ENCODE assay signal across 9 cellular contexts in genomic region chr19:3698386-3698950, GRCh38. TPM values are rescaled to one million over a fixed set of nuclear protein-coding genes. Genes with fewer than 3 reads are reported as not detected.
DNase-seq lines count a peak whose midpoint lies in the region; ATAC-seq and TF ChIP-seq lines count a peak whose summit lies in the region.
"Had no signal": no experiment of that assay in that cellular context is flagged by ENCODE, and none has a peak within 500 bp of the region (broad histone marks: within the 10 kb centered on the region; RNA-seq: fewer than 3 reads in every experiment).

No MANE protein-coding gene starts in this region.

- TF ChIP-seq RAD21 in SK-N-SH (IDR thresholded peaks at IDR 0.05; ENCODE audit: low read length): no peak

- peak overlapping the region; percentile 57; the same call in 1 of the 2 replicates for H3K4me2 ChIP-seq in SK-N-SH

- no peak for TF ChIP-seq CTCF in SK-N-SH (IDR thresholded peaks at IDR 0.05)

- DNase-seq in T-helper 1 cell (no peak), SK-N-SH (peak; percentile 49), fibroblast of peridontal ligament (ENCODE audit: extremely low read depth) (peak; percentile 21), cerebellum (ENCODE audit: low spot score) (no peak), NCI-H345 (lab: John Stamatoyannopoulos, UW) (no peak)
- no peak for DNase-seq in stimulated activated effector memory CD8-positive, alpha-beta T cell treated with anti-CD3 and anti-CD28 coated beads, Interleukin-12 subunit alpha, Interleukin-12 subunit beta, amount 100 ng/mL, for 72 hours (ENCODE audit: low spot score in 2 of 2)
- DNase-seq: central memory CD4-positive, alpha-beta T cell had no signal

- no peaks in the 10 kb centered on the region for H3K36me3 Mint-ChIP-seq in T-helper 1 cell treated with Interleukin-12 subunit alpha and Interleukin-12 subunit beta and Interleukin-4 antibody, amounts not matched to agents 30 μg/mL and 1 μg/mL, for 36 hours (ENCODE audit: low read depth)
- H3K36me3 Mint-ChIP-seq in stimulated activated effector memory CD8-positive, alpha-beta T cell treated with anti-CD3 and anti-CD28 coated beads, Interleukin-12 subunit alpha, Interleukin-12 subunit beta, amount 100 ng/mL, for 72 hours: peaks cover 38% of the 10 kb centered on the region

- H3K9ac ChIP-seq in SK-N-SH: no peak overlapping the region

- peak overlapping the region in 1 of 2 experiments; percentile 64; a peak in 2 of 4 replicates for H3K27ac ChIP-seq in SK-N-SH (ENCODE audit: low read depth in 2 of 2, low read length in 1 of 2)

- no peaks in the 10 kb centered on the region for H3K9me3 Mint-ChIP-seq in T-helper 1 cell treated with Interleukin-12 subunit alpha and Interleukin-12 subunit beta and Interleukin-4 antibody, amounts not matched to agents 30 μg/mL and 1 μg/mL, for 36 hours
- no peaks in the 10 kb centered on the region for H3K9me3 Mint-ChIP-seq in stimulated activated effector memory CD8-positive, alpha-beta T cell treated with anti-CD3 and anti-CD28 coated beads, Interleukin-12 subunit alpha, Interleukin-12 subunit beta, amount 100 ng/mL, for 72 hours

- peaks cover 43% of the 10 kb centered on the region for H4K20me1 ChIP-seq in SK-N-SH (ENCODE audit: insufficient read depth)

- H3K4me1 Mint-ChIP-seq in T-helper 1 cell treated with Interleukin-12 subunit alpha and Interleukin-12 subunit beta and Interleukin-4 antibody, amounts not matched to agents 30 μg/mL and 1 μg/mL, for 36 hours (ENCODE audit: low read depth): peaks cover 7% of the 10 kb centered on the region
- peaks cover 49% of the 10 kb centered on the region for H3K4me1 Mint-ChIP-seq in stimulated activated effector memory CD8-positive, alpha-beta T cell treated with anti-CD3 and anti-CD28 coated beads, Interleukin-12 subunit alpha, Interleukin-12 subunit beta, amount 100 ng/mL, for 72 hours

- no peak overlapping the region for H3K27ac Mint-ChIP-seq in T-helper 1 cell treated with Interleukin-12 subunit alpha and Interleukin-12 subunit beta and Interleukin-4 antibody, amounts not matched to agents 30 μg/mL and 1 μg/mL, for 36 hours
- peak overlapping the region; percentile 87 for H3K27ac Mint-ChIP-seq in stimulated activated effector memory CD8-positive, alpha-beta T cell treated with anti-CD3 and anti-CD28 coated beads, Interleukin-12 subunit alpha, Interleukin-12 subunit beta, amount 100 ng/mL, for 72 hours

- H3K4me1 ChIP-seq in SK-N-SH (ENCODE audit: control insufficient read depth in 1 of 2, insufficient read depth in 2 of 2, low read depth in 1 of 2, low read length in 1 of 2): peaks cover 0 to 14% of the 10 kb centered on the region in 2 experiments; a peak in 1 of 4 replicates

- no peaks in the 10 kb centered on the region for H3K36me3 ChIP-seq in SK-N-SH (replicated peaks in 1 of 2; ENCODE audit: control insufficient read depth in 1 of 2, insufficient read depth in 2 of 2, low read length in 1 of 2)

- H2AFZ ChIP-seq in SK-N-SH (ENCODE audit: low read depth): no peak overlapping the region

- H3K9me3 ChIP-seq in SK-N-SH: no peaks in the 10 kb centered on the region

- CTCF ChIA-PET in SK-N-SH (lab: Yijun Ruan, JAX): interaction anchor here (0.9 to 3.0 kb wide), 6 partner anchors 10 to 51 kb away, joined by 3 to 39 read pairs (median 6); partner anchors contain the start of gene TJP3

- WGBS in SK-N-SH (ENCODE audit: low lambda C conversion rate): 66% methylated on average over 12 of the region's 12 CpGs

- peaks cover 53% of the 10 kb centered on the region for H3K79me2 ChIP-seq in SK-N-SH (ENCODE audit: insufficient read depth)

- no peak for ATAC-seq in stimulated activated effector memory CD8-positive, alpha-beta T cell treated with anti-CD3 and anti-CD28 coated beads, Interleukin-12 subunit alpha, Interleukin-12 subunit beta, amount 100 ng/mL, for 72 hours
- no peak for ATAC-seq in HG02970 (IDR thresholded peaks at IDR 0.05; ENCODE audit: low FRiP score, unreplicated experiment)

- H3K27me3 ChIP-seq in SK-N-SH (ENCODE audit: insufficient read depth): no peaks in the 10 kb centered on the region

- no peak overlapping the region for H3K4me3 ChIP-seq in SK-N-SH (ENCODE audit: low read depth in 2 of 2, low read length in 1 of 2)

- H3K27me3 Mint-ChIP-seq in T-helper 1 cell treated with Interleukin-12 subunit alpha and Interleukin-12 subunit beta and Interleukin-4 antibody, amounts not matched to agents 30 μg/mL and 1 μg/mL, for 36 hours (ENCODE audit: low read depth): peaks cover 3% of the 10 kb centered on the region

- TF ChIP-seq EP300 in SK-N-SH (IDR thresholded peaks at IDR 0.05; ENCODE audit: borderline replicate concordance in 1 of 2, low read depth in 1 of 2, low read length in 1 of 2): no peak

- POLR2A ChIA-PET in SK-N-SH (lab: Yijun Ruan, JAX): no interaction called here

- peaks cover 6% of the 10 kb centered on the region for H3F3A ChIP-seq in SK-N-SH (replicated peaks; ENCODE audit: insufficient read depth)

- no peaks in the 10 kb centered on the region for H3K9me2 ChIP-seq in SK-N-SH

- H3K4me3 Mint-ChIP-seq in T-helper 1 cell treated with Interleukin-12 subunit alpha and Interleukin-12 subunit beta and Interleukin-4 antibody, amounts not matched to agents 30 μg/mL and 1 μg/mL, for 36 hours: peak overlapping the region; percentile 51
- H3K4me3 Mint-ChIP-seq in stimulated activated effector memory CD8-positive, alpha-beta T cell treated with anti-CD3 and anti-CD28 coated beads, Interleukin-12 subunit alpha, Interleukin-12 subunit beta, amount 100 ng/mL, for 72 hours: peak overlapping the region; percentile 94

TF ChIP-seq in SK-N-SH, 30 proteins besides CTCF, POLR2A, EP300 and RAD21:
- TF ChIP-seq YY1 (IDR thresholded peaks at IDR 0.05; ENCODE audit: low read depth) (no peak), NFIC (IDR thresholded peaks at IDR 0.05; ENCODE audit: borderline replicate concordance) (no peak), FOXM1 (IDR thresholded peaks at IDR 0.05; ENCODE audit: low read depth) (no peak), RXRA (IDR thresholded peaks at IDR 0.05; ENCODE audit: borderline replicate concordance, low read depth) (no peak), POLR2AphosphoS5 (IDR thresholded peaks at IDR 0.05; ENCODE audit: low read depth, low read length) (no peak), PBX3 (IDR thresholded peaks at IDR 0.05) (no peak)

RNA-seq across cellular contexts. Expression of gene PIP5K1C, which starts 1.8 kb away (rescaled TPM):
- 6.9 and 12.3 TPM in 2 replicates for polyA plus RNA-seq in SK-N-SH (2012; rRNA removed)
- 4.4 and 6.9 TPM in 2 replicates for polyA plus RNA-seq in SK-N-SH (2012; cell fraction: cytosol; rRNA removed)
- polyA plus RNA-seq in SK-N-SH (2012; cell fraction: nucleus; rRNA removed): 12.2 and 15.0 TPM in 2 replicates
- total RNA-seq in cerebellum: 25.2 TPM

RNA-seq across cellular contexts. Expression of gene TJP3, which starts 9.7 kb away (rescaled TPM):
- 0.24 and 0.36 TPM in 2 replicates for polyA plus RNA-seq in SK-N-SH (2012; rRNA removed)
- polyA plus RNA-seq in SK-N-SH (2012; cell fraction: cytosol; rRNA removed): 0.18 and 0.28 TPM in 2 replicates
- 0.49 and 1.0 TPM in 2 replicates for polyA plus RNA-seq in SK-N-SH (2012; cell fraction: nucleus; rRNA removed)
- total RNA-seq in cerebellum: not detected

Comparison
In these comparisons a context has a peak if more than half of its experiments do, and no peak if none do; other contexts are left out.
1. DNase-seq: peak in SK-N-SH (single experiment) and fibroblast of peridontal ligament (single experiment); none in T-helper 1 cell (0 of 5), stimulated activated effector memory CD8-positive, alpha-beta T cell treated with anti-CD3 and anti-CD28 coated beads, Interleukin-12 subunit alpha, Interleukin-12 subunit beta, amount 100 ng/mL, for 72 hours (0 of 2), cerebellum (single experiment) and NCI-H345 (single experiment).